19 cellular contexts compared by ENCODE assay signal in the genomic region with DNA sequence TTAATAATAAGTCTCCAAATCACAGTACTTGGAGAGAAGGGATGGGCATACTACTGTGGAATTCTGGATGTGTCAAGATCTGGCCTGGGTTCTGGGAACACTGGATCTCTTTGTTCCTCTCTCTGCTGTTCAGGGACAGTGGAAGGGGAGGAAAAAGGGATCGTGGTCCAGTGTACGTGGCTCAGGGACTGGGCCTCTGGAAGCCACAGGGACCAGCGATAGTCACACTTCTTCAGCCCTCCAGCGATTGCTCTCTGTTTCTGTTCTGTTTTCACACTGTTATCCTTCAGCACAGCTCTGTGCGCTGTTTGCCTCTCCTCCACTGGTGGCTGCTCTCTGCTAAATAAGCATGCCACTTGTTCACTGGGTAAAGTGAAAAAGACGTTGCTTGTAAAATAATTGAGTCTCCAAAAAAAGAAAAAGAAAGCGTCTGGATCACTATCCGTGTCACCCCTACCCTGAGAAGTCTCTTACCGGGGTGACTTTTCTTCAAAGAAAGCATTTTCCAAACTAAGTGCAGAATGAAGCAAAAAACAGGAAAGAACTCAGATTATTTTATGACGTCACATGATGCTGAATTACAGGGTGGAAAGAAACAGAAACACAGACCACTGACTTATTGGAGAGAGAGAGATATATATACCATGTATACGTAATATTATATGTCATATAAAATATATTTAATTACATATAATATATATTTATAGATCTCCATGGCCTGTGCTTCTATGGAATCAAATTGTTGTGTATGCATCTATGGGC.
DNase-seq lines count a peak whose midpoint lies in the region; ATAC-seq and TF ChIP-seq lines count a peak whose summit lies in the region.
"Had no signal": no experiment of that assay in that cellular context is flagged by ENCODE, and none has a peak within 500 bp of the region (broad histone marks: within the 10 kb centered on the region; RNA-seq: fewer than 3 reads in every experiment).

No MANE protein-coding gene starts in this region.

- H3K36me3 ChIP-seq in right atrium auricular region = no peaks in the 10 kb centered on the region
- H3K36me3 ChIP-seq in stomach = no peaks in the 10 kb centered on the region
- H3K36me3 ChIP-seq: adrenal gland had no signal

- WGBS in stomach, 5 donors = 61 to 71% (median 70%) methylated on average over 11 of the region's 11 CpGs

- intact Hi-C loops in head of caudate nucleus (cut with DNase I) (no loop called here), stomach (cut with DNase I; ENCODE audit: low total_unique reads) (no loop called here)
- intact Hi-C loops in activated T-helper 2 cell treated with anti-CD3 and anti-CD28 coated beads, Interferon-gamma antibody, Interleukin-2, Interleukin-4, amounts not matched to agents 10 μg/mL and 5 μg/mL and 100 μg/mL, durations not matched to agents 14 hours and 24 hours and 36 hours (cut with micrococcal nuclease) = no loop called here

- in situ Hi-C loops in G401 (cut with HindIII; ENCODE audit: low sequenced_read_pairs) = no loop called here

- no peaks in the 10 kb centered on the region for H3K9me3 Mint-ChIP-seq in progenitor cell of endocrine pancreas (ENCODE audit: low read depth)
- no peaks in the 10 kb centered on the region for H3K9me3 Mint-ChIP-seq in activated T-helper 2 cell treated with anti-CD3 and anti-CD28 coated beads, Interferon-gamma antibody, Interleukin-2, Interleukin-4, amounts not matched to agents 10 μg/mL and 5 μg/mL and 100 μg/mL, durations not matched to agents 14 hours and 24 hours and 36 hours

- no peaks in the 10 kb centered on the region for H3K4me1 ChIP-seq in right atrium auricular region
- no peaks in the 10 kb centered on the region for H3K4me1 ChIP-seq in stomach
- H3K4me1 ChIP-seq: adrenal gland had no signal

- H3K27ac ChIP-seq in right atrium auricular region (no peak overlapping the region), stomach (no peak overlapping the region)
- H3K27ac ChIP-seq: adrenal gland had no signal

- no peak for TF ChIP-seq POLR2A in stomach (IDR thresholded peaks at IDR 0.05)

- no peak for ATAC-seq in GM18909 (IDR thresholded peaks at IDR 0.05; ENCODE audit: poor library complexity, unreplicated experiment)
- ATAC-seq: stimulated activated naive CD8-positive, alpha-beta T cell treated with anti-CD3 and anti-CD28 coated beads, Interleukin-15, Interleukin-2, amounts not matched to agents 100 U/mL and 50 U/mL, for 24 hours had no signal

- peaks cover 6% of the 10 kb centered on the region for H3K4me1 Mint-ChIP-seq in progenitor cell of endocrine pancreas (ENCODE audit: low read depth)
- H3K4me1 Mint-ChIP-seq in activated T-helper 2 cell treated with anti-CD3 and anti-CD28 coated beads, Interferon-gamma antibody, Interleukin-2, Interleukin-4, amounts not matched to agents 10 μg/mL and 5 μg/mL and 100 μg/mL, durations not matched to agents 14 hours and 24 hours and 36 hours (ENCODE audit: low read depth) = no peaks in the 10 kb centered on the region
- H3K4me1 Mint-ChIP-seq: CD8-positive, alpha-beta memory T cell; central memory CD8-positive, alpha-beta T cell had no signal

- no peaks in the 10 kb centered on the region for H3K36me3 Mint-ChIP-seq in progenitor cell of endocrine pancreas (ENCODE audit: insufficient read depth)
- H3K36me3 Mint-ChIP-seq in activated T-helper 2 cell treated with anti-CD3 and anti-CD28 coated beads, Interferon-gamma antibody, Interleukin-2, Interleukin-4, amounts not matched to agents 10 μg/mL and 5 μg/mL and 100 μg/mL, durations not matched to agents 14 hours and 24 hours and 36 hours (ENCODE audit: low read depth) = no peaks in the 10 kb centered on the region
- H3K36me3 Mint-ChIP-seq: CD8-positive, alpha-beta memory T cell had no signal

- H3K4me3 ChIP-seq in right atrium auricular region (no peak overlapping the region), stomach (no peak overlapping the region)
- H3K4me3 ChIP-seq: adrenal gland had no signal

- no peak overlapping the region for H3K4me3 Mint-ChIP-seq in progenitor cell of endocrine pancreas (ENCODE audit: low read depth)
- no peak overlapping the region for H3K4me3 Mint-ChIP-seq in activated T-helper 2 cell treated with anti-CD3 and anti-CD28 coated beads, Interferon-gamma antibody, Interleukin-2, Interleukin-4, amounts not matched to agents 10 μg/mL and 5 μg/mL and 100 μg/mL, durations not matched to agents 14 hours and 24 hours and 36 hours (ENCODE audit: low read depth)
- H3K4me3 Mint-ChIP-seq: CD8-positive, alpha-beta memory T cell; central memory CD8-positive, alpha-beta T cell had no signal

- peaks cover 5% of the 10 kb centered on the region for H3K27me3 Mint-ChIP-seq in progenitor cell of endocrine pancreas
- no peaks in the 10 kb centered on the region for H3K27me3 Mint-ChIP-seq in activated T-helper 2 cell treated with anti-CD3 and anti-CD28 coated beads, Interferon-gamma antibody, Interleukin-2, Interleukin-4, amounts not matched to agents 10 μg/mL and 5 μg/mL and 100 μg/mL, durations not matched to agents 14 hours and 24 hours and 36 hours (ENCODE audit: low read depth)
- H3K27me3 Mint-ChIP-seq: CD8-positive, alpha-beta memory T cell; central memory CD8-positive, alpha-beta T cell had no signal

- no peaks in the 10 kb centered on the region for H3K9me3 ChIP-seq in right atrium auricular region
- no peaks in the 10 kb centered on the region for H3K9me3 ChIP-seq in stomach
- H3K9me3 ChIP-seq: adrenal gland had no signal

- TF ChIP-seq CTCF in progenitor cell of endocrine pancreas (IDR thresholded peaks at IDR 0.05; ENCODE audit: unreplicated experiment) (no peak), right atrium auricular region (IDR thresholded peaks at IDR 0.05) (no peak), stomach (IDR thresholded peaks at IDR 0.05) (no peak)

- H3K27ac Mint-ChIP-seq in progenitor cell of endocrine pancreas = peak overlapping the region; percentile 80
- H3K27ac Mint-ChIP-seq in activated T-helper 2 cell treated with anti-CD3 and anti-CD28 coated beads, Interferon-gamma antibody, Interleukin-2, Interleukin-4, amounts not matched to agents 10 μg/mL and 5 μg/mL and 100 μg/mL, durations not matched to agents 14 hours and 24 hours and 36 hours = no peak overlapping the region
- H3K27ac Mint-ChIP-seq: CD8-positive, alpha-beta memory T cell had no signal

- H3K27me3 ChIP-seq in right atrium auricular region = no peaks in the 10 kb centered on the region
- H3K27me3 ChIP-seq in stomach = no peaks in the 10 kb centered on the region
- H3K27me3 ChIP-seq: adrenal gland had no signal

- peak; percentile 37 for DNase-seq in G401 (ENCODE audit: low spot score)
- peak in 31 of 56 donors; percentile 3 to 49 (median 9) for DNase-seq in amygdala (lab: John Stamatoyannopoulos, UW)
- DNase-seq in head of caudate nucleus = peak in 40 of 42 donors; percentile 10 to 71 (median 34)
- no peak for DNase-seq in progenitor cell of endocrine pancreas (ENCODE audit: low spot score, unreplicated experiment)
- no peak for DNase-seq in activated T-helper 2 cell treated with anti-CD3 and anti-CD28 coated beads, Interferon-gamma antibody, Interleukin-2, Interleukin-4, amounts not matched to agents 10 μg/mL and 5 μg/mL and 100 μg/mL, durations not matched to agents 14 hours and 24 hours and 36 hours (ENCODE audit: low spot score)
- DNase-seq in right atrium auricular region (ENCODE audit: low spot score) = no peak
- no peak for DNase-seq in stomach
- DNase-seq: activated effector memory CD4-positive, alpha-beta T cell treated with anti-CD3 and anti-CD28 coated beads, Interleukin-2, amount 50 U/mL, for 16 hours; adrenal gland; CD8-positive, alpha-beta memory T cell; DND-41; foreskin fibroblast; NCI-H187 treated with DMSO at 0.1 percent for 48 hours; NCI-H510A; Right ventricle myocardium superior; stimulated activated CD4-positive, alpha-beta T cell treated with anti-CD3 and anti-CD28 coated beads, Interleukin-15, amount 100 ng/mL, for 24 hours; stimulated activated naive CD8-positive, alpha-beta T cell treated with anti-CD3 and anti-CD28 coated beads, Interleukin-15, Interleukin-2, amounts not matched to agents 100 U/mL and 50 U/mL, for 24 hours had no signal

- TF ChIP-seq EP300 in stomach (IDR thresholded peaks at IDR 0.05) = no peak

Comparison
In these comparisons a context has a peak if more than half of its experiments do, and no peak if none do; other contexts are left out.
1. DNase-seq: peak in G401 (single experiment), amygdala (31 of 56) and head of caudate nucleus (40 of 42); none in progenitor cell of endocrine pancreas (single experiment), activated T-helper 2 cell treated with anti-CD3 and anti-CD28 coated beads, Interferon-gamma antibody, Interleukin-2, Interleukin-4, amounts not matched to agents 10 μg/mL and 5 μg/mL and 100 μg/mL, durations not matched to agents 14 hours and 24 hours and 36 hours (single experiment), right atrium auricular region (single experiment) and stomach (single experiment).